In the genomic region with DNA sequence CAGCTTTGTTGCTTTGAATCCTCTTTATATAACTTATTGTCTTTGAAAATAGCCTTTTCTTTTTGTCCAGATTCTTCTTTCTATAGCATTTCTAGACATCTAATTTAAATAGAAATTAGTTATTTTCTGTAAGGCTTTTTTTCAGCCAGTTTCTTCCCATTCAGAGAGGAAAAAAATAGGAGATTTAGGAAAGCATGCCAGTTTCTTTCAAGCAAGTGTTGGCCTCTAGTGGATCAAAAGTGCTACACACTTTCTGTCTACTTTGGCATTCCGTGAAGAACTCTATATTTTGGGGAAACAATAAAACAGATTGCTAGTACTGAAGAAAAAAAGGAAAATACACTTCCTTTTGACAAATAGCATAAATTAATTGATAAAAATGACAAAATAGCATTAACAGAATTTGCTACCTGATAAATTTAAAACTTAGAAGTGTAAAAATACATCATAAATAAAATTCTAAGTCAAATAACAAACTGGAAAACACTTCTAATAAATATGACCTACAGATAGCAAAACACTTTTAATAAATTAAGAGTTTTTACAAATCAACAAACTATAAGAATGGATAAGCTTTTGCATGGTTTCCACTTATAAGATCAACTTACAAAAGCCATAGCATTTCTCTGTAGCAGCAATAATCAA, we compare ENCODE assay signal across 8 cellular contexts. TPM values are rescaled to one million over a fixed set of nuclear protein-coding genes. Genes with fewer than 3 reads are reported as not detected.
DNase-seq lines count a peak whose midpoint lies in the region; TF ChIP-seq lines count a peak whose summit lies in the region.

No MANE protein-coding gene starts in this region.

- DNase-seq in NCI-H345 (lab: John Stamatoyannopoulos, UW): peak; percentile 39
- DNase-seq in NCI-H345 treated with DMSO at 0.1 percent for 48 hours (lab: John Stamatoyannopoulos, UW; ENCODE audit: unreplicated experiment): no peak
- DNase-seq in NCI-H460 (ENCODE audit: extremely low read depth, low read depth): peak; percentile 82
- peak; percentile 84 for DNase-seq in choroid plexus epithelial cell (ENCODE audit: low read depth)
- peak; percentile 47 for DNase-seq in osteoblast (ENCODE audit: insufficient read length, low spot score, missing footprints)
- no peak for DNase-seq in activated gamma-delta T cell treated with Interleukin-2 at 50 U/mL for 16 hours
- no peak for DNase-seq in stimulated activated CD8-positive, alpha-beta memory T cell treated with anti-CD3 and anti-CD28 coated beads, Interleukin-4, amount 100 ng/mL, for 48 hours
- no peak for DNase-seq in stimulated activated CD4-positive, alpha-beta T cell treated with anti-CD3 and anti-CD28 coated beads, Interleukin-15, amount 100 ng/mL, for 24 hours

- no peak overlapping the region for H3K27ac ChIP-seq in osteoblast (ENCODE audit: low read depth, low read length)

- no peaks in the 10 kb centered on the region for H3K79me2 ChIP-seq in osteoblast (ENCODE audit: insufficient read depth, low read length)

- H3K4me3 ChIP-seq in choroid plexus epithelial cell (ENCODE audit: low read depth, low read length) (no peak overlapping the region), osteoblast (ENCODE audit: insufficient read depth, low read length) (no peak overlapping the region)

- H3K27me3 ChIP-seq in osteoblast (ENCODE audit: insufficient read depth, low read length): no peaks in the 10 kb centered on the region

- TF ChIP-seq CTCF in choroid plexus epithelial cell (conservative IDR thresholded peaks at IDR 0.05; ENCODE audit: low read depth, low read length): peak; percentile 77
- TF ChIP-seq CTCF in osteoblast (IDR thresholded peaks at IDR 0.05; ENCODE audit: extremely low read depth, low read depth, low read length): peak; percentile 79

- H3K4me2 ChIP-seq in osteoblast (ENCODE audit: insufficient read depth, low read length): no peak overlapping the region

- no peaks in the 10 kb centered on the region for H3K36me3 ChIP-seq in osteoblast (ENCODE audit: insufficient read depth, low read length)

- H4K20me1 ChIP-seq in osteoblast (ENCODE audit: insufficient read depth, low read length): no peaks in the 10 kb centered on the region

- H3K4me1 ChIP-seq in osteoblast (ENCODE audit: insufficient read depth, low read length): peaks cover 14% of the 10 kb centered on the region

- H2AFZ ChIP-seq in osteoblast (ENCODE audit: low read length): no peak overlapping the region

- no peaks in the 10 kb centered on the region for H3K9me3 ChIP-seq in osteoblast (ENCODE audit: low read depth, low read length)

RNA-seq across cellular contexts. Expression of a gene that starts 13.1 kb away (rescaled TPM):
- 123 and 144 TPM in 2 replicates for total RNA-seq in NCI-H460 (2014; rRNA removed; shearing (Covaris generic))
- polyA plus RNA-seq in NCI-H460 (2014; cell fraction: nucleus; rRNA removed): 207 and 265 TPM in 2 replicates
- 1.8 and 6.2 TPM in 2 replicates for total RNA-seq in osteoblast

Comparison
In these comparisons a context has a peak if more than half of its experiments do, and no peak if none do; other contexts are left out.
1. DNase-seq: peak in NCI-H345 (single experiment), NCI-H460 (single experiment), choroid plexus epithelial cell (single experiment) and osteoblast (single experiment); none in NCI-H345 treated with DMSO at 0.1 percent for 48 hours (single experiment), activated gamma-delta T cell treated with Interleukin-2 at 50 U/mL for 16 hours (single experiment), stimulated activated CD8-positive, alpha-beta memory T cell treated with anti-CD3 and anti-CD28 coated beads, Interleukin-4, amount 100 ng/mL, for 48 hours (single experiment) and stimulated activated CD4-positive, alpha-beta T cell treated with anti-CD3 and anti-CD28 coated beads, Interleukin-15, amount 100 ng/mL, for 24 hours (single experiment).
2. RNA of a gene that starts 13.1 kb away (total RNA-seq): 123 to 144 TPM in NCI-H460; 1.8 to 6.2 TPM in osteoblast; every median in the first group is over 10 times any median in the second.